ENCODE assay signal across 9 cellular contexts in the genomic region with DNA sequence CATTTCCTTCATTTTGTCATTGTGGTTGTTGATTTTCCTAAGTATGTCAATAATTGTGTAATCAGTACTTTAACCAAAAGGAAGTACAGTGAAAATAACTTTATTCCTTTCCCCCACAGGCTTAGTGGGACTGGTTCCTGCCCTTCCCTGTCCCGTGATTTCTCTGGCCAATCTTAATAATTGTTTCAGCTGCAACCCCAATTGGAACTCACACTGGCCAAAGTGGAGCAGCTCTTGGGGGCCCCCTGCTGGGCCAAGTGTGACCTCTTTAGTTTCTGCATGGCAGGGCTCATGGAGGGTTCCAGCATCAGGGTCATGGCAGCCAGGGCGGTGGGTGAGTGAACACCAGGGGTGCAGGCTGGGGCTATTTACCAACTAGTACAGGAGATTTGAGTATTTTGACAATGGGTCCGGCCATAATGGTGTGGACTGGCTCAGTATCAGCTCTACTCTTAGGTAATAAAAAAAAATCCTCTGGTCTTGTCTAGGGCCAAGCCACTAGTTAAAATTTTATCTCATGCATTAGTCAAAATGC. TPM values are rescaled to one million over a fixed set of nuclear protein-coding genes. Genes with fewer than 3 reads are reported as not detected.
DNase-seq lines count a peak whose midpoint lies in the region; ATAC-seq and TF ChIP-seq lines count a peak whose summit lies in the region.
"Had no signal": no experiment of that assay in that cellular context is flagged by ENCODE, and none has a peak within 500 bp of the region (broad histone marks: within the 10 kb centered on the region; RNA-seq: fewer than 3 reads in every experiment).

No MANE protein-coding gene starts in this region.

- peak; percentile 67 to 71 for TF ChIP-seq CTCF in left lung (IDR thresholded peaks at IDR 0.05)

- H3K36me3 ChIP-seq in left lung: no peaks in the 10 kb centered on the region

- H3K4me1 ChIP-seq in left lung: no peaks in the 10 kb centered on the region

- no peak overlapping the region for H3K27ac ChIP-seq in left lung

- no peak overlapping the region for H3K4me3 ChIP-seq in left lung

- no peaks in the 10 kb centered on the region for H3K9me3 ChIP-seq in left lung

- H3K27me3 ChIP-seq in left lung: no peaks in the 10 kb centered on the region

- H3K4me1 Mint-ChIP-seq in central memory CD8-positive, alpha-beta T cell: peaks cover 11% of the 10 kb centered on the region

- no peaks in the 10 kb centered on the region for H3K27me3 Mint-ChIP-seq in central memory CD8-positive, alpha-beta T cell

- no peaks in the 10 kb centered on the region for H3K9me3 Mint-ChIP-seq in central memory CD8-positive, alpha-beta T cell
- H3K9me3 Mint-ChIP-seq: stimulated activated naive CD8-positive, alpha-beta T cell treated with anti-CD3 and anti-CD28 coated beads, Interleukin-15, Interleukin-2, amounts not matched to agents 100 ng/mL and 50 ng/mL, for 24 hours had no signal

- ATAC-seq in HG02885 (IDR thresholded peaks at IDR 0.05; ENCODE audit: poor library complexity, unreplicated experiment) (peak; percentile 76), left lung (peak; percentile 95)
- ATAC-seq in central memory CD8-positive, alpha-beta T cell (replicated peaks; ENCODE audit: extremely low read depth, poor library complexity, severe bottlenecking): peak; percentile 80

- H3K36me3 Mint-ChIP-seq in central memory CD8-positive, alpha-beta T cell (ENCODE audit: insufficient read depth): no peaks in the 10 kb centered on the region

- no peak overlapping the region for H3K4me3 Mint-ChIP-seq in central memory CD8-positive, alpha-beta T cell
- H3K4me3 Mint-ChIP-seq: stimulated activated naive CD8-positive, alpha-beta T cell treated with anti-CD3 and anti-CD28 coated beads, Interleukin-15, Interleukin-2, amounts not matched to agents 100 ng/mL and 50 ng/mL, for 24 hours had no signal

- DNase-seq in NCI-H1417 (lab: John Stamatoyannopoulos, UW) (peak; percentile 72 to 81 (median 74)), NCI-H1417 treated with DMSO at 0.1 percent for 48 hours (lab: John Stamatoyannopoulos, UW) (no peak), NCI-H2227 treated with DMSO at 0.1 percent for 48 hours (lab: John Stamatoyannopoulos, UW) (peak; percentile 19), left lung (peak; percentile 74 to 90)
- peak; percentile 56 for DNase-seq in activated CD4-positive, CD25-positive, alpha-beta regulatory T cell treated with anti-CD3 and anti-CD28 coated beads, Interleukin-2, amount 50 U/mL, for 16 hours (ENCODE audit: low read depth, low spot score)
- peak; percentile 62 for DNase-seq in central memory CD8-positive, alpha-beta T cell (ENCODE audit: low spot score in 2 of 2)
- DNase-seq in stimulated activated CD4-positive, alpha-beta T cell treated with anti-CD3 and anti-CD28 coated beads, TNF-alpha, amount 100 ng/mL, for 1 hour (ENCODE audit: low read depth in 3 of 3, low spot score in 1 of 3): peak in 2 of 3 donors; percentile 45 to 76

- no peak overlapping the region for H3K27ac Mint-ChIP-seq in central memory CD8-positive, alpha-beta T cell (ENCODE audit: low read depth)

- intact Hi-C loops in left lung (cut with DNase I): no loop called here

RNA-seq across cellular contexts. Expression of a gene that starts 31.7 kb away (rescaled TPM):
- total RNA-seq in left lung: 100 to 1,000 TPM in 1 of 2 donors, 10 to 100 TPM in 1; 79.5 to 106 TPM
